In genomic region chr5:89315194-89315593, GRCh38 we compare ENCODE assay signal across 11 cellular contexts.
DNase-seq lines count a peak whose midpoint lies in the region; ATAC-seq and TF ChIP-seq lines count a peak whose summit lies in the region.
"Had no signal": no experiment of that assay in that cellular context is flagged by ENCODE, and none has a peak within 500 bp of the region (broad histone marks: within the 10 kb centered on the region; RNA-seq: fewer than 3 reads in every experiment).

No MANE protein-coding gene starts in this region.

- no peak overlapping the region for H2BK20ac ChIP-seq in IMR-90 (ENCODE audit: low read depth, low read length)

- H4K91ac ChIP-seq in IMR-90 (ENCODE audit: insufficient read depth, low read depth, low read length), result no peak overlapping the region

- no CpG with 5 or more reads among the region's 6 CpGs for WGBS in IMR-90 (ENCODE audit: extremely low coverage in 2 of 2, insufficient read length in 1 of 2), 2 experiments

- H3K36me3 Mint-ChIP-seq in natural killer cell, result no peaks in the 10 kb centered on the region

- no peak overlapping the region for H4K5ac ChIP-seq in IMR-90 (ENCODE audit: low read depth, low read length)

- peak; percentile 8 for DNase-seq in IMR-90
- DNase-seq in fibroblast of villous mesenchyme (ENCODE audit: low read depth), result peak; percentile 47
- DNase-seq in skeletal muscle cell (ENCODE audit: low read depth), result peak; percentile 77
- DNase-seq in SIG-M5 treated with dmso at 0.1 percent for 504 hours (lab: John Stamatoyannopoulos, UW; ENCODE audit: unreplicated experiment), result no peak
- DNase-seq in left cardiac atrium, result no peak
- DNase-seq in natural killer cell, result no peak
- DNase-seq: activated T-cell treated with anti-CD3 and anti-CD28 coated beads, Interleukin-2, amount 50 U/mL, for 48 hours; DMS79 treated with DMSO at 0.1 percent for 48 hours; NK-92 treated with Interleukin-12 subunit alpha and Interleukin-12 subunit beta, amount 100 ng/mL, for 24 hours had no signal

- intact Hi-C loops in IMR-90 (cut with micrococcal nuclease) (no loop called here), left cardiac atrium (cut with DNase I) (no loop called here), natural killer cell (cut with micrococcal nuclease) (loop anchor here (10.0 kb wide), 1 partner anchor 430 kb away; the partner anchor contains the start of gene MEF2C)

- no TSS peak for BruUV-seq in IMR-90 (replicated peaks; lab: Mats Ljungman, UMichigan)

- no peaks in the 10 kb centered on the region for H3K27me3 Mint-ChIP-seq in natural killer cell (ENCODE audit: low read depth in 2 of 2)

- ATAC-seq in IMR-90 (ENCODE audit: low read depth) (no peak), left cardiac atrium (no peak), GM21360 (IDR thresholded peaks at IDR 0.05; ENCODE audit: unreplicated experiment) (no peak), natural killer cell (no peak)

- no peak overlapping the region for H2BK15ac ChIP-seq in IMR-90 (ENCODE audit: low read depth, low read length)

- H2AFZ ChIP-seq in IMR-90 (replicated peaks; ENCODE audit: low read length, poor library complexity), result peak overlapping the region; percentile 11
- no peak overlapping the region for H2AFZ ChIP-seq in OCI-LY3 (ENCODE audit: low read depth, low read length)

- no peak overlapping the region for H2AK9ac ChIP-seq in IMR-90 (replicated peaks; ENCODE audit: low read depth, low read length, poor library complexity)

- dilution Hi-C loops in IMR-90 (cut with HindIII; ENCODE audit: low sequenced_read_pairs, unreplicated experiment), result no loop called here

- H3K4ac ChIP-seq in IMR-90 (ENCODE audit: low read depth, low read length), result no peak overlapping the region

- H3K79me2 ChIP-seq in OCI-LY3 (ENCODE audit: low read length), result no peaks in the 10 kb centered on the region

- H2BK5ac ChIP-seq in IMR-90 (ENCODE audit: low read depth, low read length, poor library complexity, severe bottlenecking), result no peak overlapping the region

- peaks cover 23 to 25% of the 10 kb centered on the region in 2 donors for H3K4me1 Mint-ChIP-seq in natural killer cell

- no peaks in the 10 kb centered on the region for H3K79me1 ChIP-seq in IMR-90 (ENCODE audit: low read depth in 1 of 2, low read length in 2 of 2)

- H3K27me3 ChIP-seq in IMR-90 (ENCODE audit: control insufficient read depth, insufficient read depth, low read length) (no peaks in the 10 kb centered on the region), OCI-LY3 (ENCODE audit: low read depth, low read length) (no peaks in the 10 kb centered on the region)

- no peak overlapping the region for H3K4me3 Mint-ChIP-seq in natural killer cell

- CTCF ChIA-PET in IMR-90 (lab: Yijun Ruan, JAX), result no interaction called here

- H3K56ac ChIP-seq in IMR-90 (ENCODE audit: extremely low read depth, insufficient read depth, low read length), result no peak overlapping the region

- H3K23ac ChIP-seq in IMR-90 (ENCODE audit: low read depth, low read length), result no peak overlapping the region

- H3K4me3 ChIP-seq in IMR-90 (ENCODE audit: insufficient read depth, low read depth, low read length) (no peak overlapping the region), OCI-LY3 (ENCODE audit: low read length) (no peak overlapping the region), fibroblast of villous mesenchyme (ENCODE audit: low read depth, low read length) (no peak overlapping the region), skeletal muscle cell (ENCODE audit: low read depth, low read length) (no peak overlapping the region)

- TF ChIP-seq CTCF in IMR-90 (conservative IDR thresholded peaks at IDR 0.05; ENCODE audit: low read depth, low read length), result no peak
- TF ChIP-seq CTCF in OCI-LY3 (IDR thresholded peaks at IDR 0.05; ENCODE audit: low read depth, low read length), result no peak
- no peak for TF ChIP-seq CTCF in fibroblast of villous mesenchyme (IDR thresholded peaks at IDR 0.05; ENCODE audit: insufficient read depth, low read depth, low read length)
- TF ChIP-seq CTCF in natural killer cell (IDR thresholded peaks at IDR 0.05), result no peak

- peaks cover 6% of the 10 kb centered on the region for H3K9me1 ChIP-seq in IMR-90 (ENCODE audit: insufficient read depth, low read length)

- H3K9ac ChIP-seq in IMR-90 (ENCODE audit: low read depth, low read length), result no peak overlapping the region
- no peak overlapping the region for H3K9ac ChIP-seq in OCI-LY3 (ENCODE audit: low read length)

- in situ Hi-C loops in IMR-90 (cut with MboI; ENCODE audit: low sequenced_read_pairs), result no loop called here

- TF ChIP-seq RAD21 in IMR-90 (IDR thresholded peaks at IDR 0.05; ENCODE audit: low read length), result no peak

- H3K27ac ChIP-seq in IMR-90 (ENCODE audit: insufficient read depth, low read length), result no peak overlapping the region
- H3K27ac ChIP-seq in OCI-LY3 (ENCODE audit: low read length), result peak overlapping the region; percentile 97

- H3K18ac ChIP-seq in IMR-90 (ENCODE audit: low read depth, low read length), result no peak overlapping the region

- H3K4me2 ChIP-seq in IMR-90 (ENCODE audit: low read depth, low read length) (no peak overlapping the region), OCI-LY3 (ENCODE audit: low read length) (peak overlapping the region; percentile 10; the same call in 1 of the 2 replicates)

- H2BK120ac ChIP-seq in IMR-90 (ENCODE audit: low read depth, low read length), result no peak overlapping the region

- peak overlapping the region in 1 of 2 donors; percentile 70 for H3K27ac Mint-ChIP-seq in natural killer cell

- no peak overlapping the region for H2AK5ac ChIP-seq in IMR-90 (ENCODE audit: low read depth, low read length)

- H3K4me1 ChIP-seq in IMR-90 (ENCODE audit: control insufficient read depth, insufficient read depth, low read length) (peaks cover 4% of the 10 kb centered on the region; the same call in 1 of the 2 replicates), OCI-LY3 (ENCODE audit: low read length) (peaks cover 38% of the 10 kb centered on the region)

- TF ChIP-seq POLR2A in IMR-90 (IDR thresholded peaks at IDR 0.05; ENCODE audit: low read depth, low read length), result no peak

- H4K20me1 ChIP-seq in IMR-90 (ENCODE audit: insufficient read depth, low read length), result no peaks in the 10 kb centered on the region
- H4K20me1 ChIP-seq in OCI-LY3 (ENCODE audit: insufficient read depth, low read length), result no peaks in the 10 kb centered on the region

- no peaks in the 10 kb centered on the region for H3K9me3 ChIP-seq in IMR-90 (ENCODE audit: control insufficient read depth, insufficient read depth, low read length)
- no peaks in the 10 kb centered on the region for H3K9me3 ChIP-seq in OCI-LY3 (ENCODE audit: insufficient read depth, low read length)

- H3K9me3 Mint-ChIP-seq in natural killer cell, result no peaks in the 10 kb centered on the region

- H3K36me3 ChIP-seq in IMR-90 (ENCODE audit: control insufficient read depth, insufficient read depth, low read length) (no peaks in the 10 kb centered on the region), OCI-LY3 (replicated peaks; ENCODE audit: low read depth, low read length) (no peaks in the 10 kb centered on the region)

- POLR2A ChIA-PET in IMR-90 (lab: Charles Lee; ENCODE audit: unreplicated experiment), result no interaction called here

- no peak overlapping the region for H4K8ac ChIP-seq in IMR-90 (ENCODE audit: low read depth in 2 of 2, low read length in 2 of 2)

- no peak overlapping the region for H3K14ac ChIP-seq in IMR-90 (replicated peaks; ENCODE audit: low read depth, low read length)

TF ChIP-seq in IMR-90, 13 proteins besides CTCF, POLR2A, EP300 and RAD21:
- TF ChIP-seq FOS (IDR thresholded peaks at IDR 0.05; ENCODE audit: low read depth, low read length) (no peak), RFX5 (IDR thresholded peaks at IDR 0.05; ENCODE audit: low read depth, low read length) (no peak), CHD1 (IDR thresholded peaks at IDR 0.05; ENCODE audit: low read depth, low read length) (no peak), MAFK (IDR thresholded peaks at IDR 0.05; ENCODE audit: low read depth, low read length) (no peak), BHLHE40 (IDR thresholded peaks at IDR 0.05; ENCODE audit: low read depth, low read length) (no peak), CEBPB (IDR thresholded peaks at IDR 0.05; ENCODE audit: low read depth, low read length) (no peak), ELK1 (IDR thresholded peaks at IDR 0.05; ENCODE audit: borderline replicate concordance, low read depth, low read length) (no peak), RCOR1 (IDR thresholded peaks at IDR 0.05; ENCODE audit: insufficient replicate concordance, low read length) (no peak)

Comparison
In these comparisons a context has a peak if more than half of its experiments do, and no peak if none do; other contexts are left out.
1. DNase-seq: peak in IMR-90 (single experiment), fibroblast of villous mesenchyme (single experiment) and skeletal muscle cell (single experiment); none in SIG-M5 treated with dmso at 0.1 percent for 504 hours (single experiment), left cardiac atrium (single experiment) and natural killer cell (single experiment).